8 cellular contexts compared by ENCODE assay signal in the genomic region with DNA sequence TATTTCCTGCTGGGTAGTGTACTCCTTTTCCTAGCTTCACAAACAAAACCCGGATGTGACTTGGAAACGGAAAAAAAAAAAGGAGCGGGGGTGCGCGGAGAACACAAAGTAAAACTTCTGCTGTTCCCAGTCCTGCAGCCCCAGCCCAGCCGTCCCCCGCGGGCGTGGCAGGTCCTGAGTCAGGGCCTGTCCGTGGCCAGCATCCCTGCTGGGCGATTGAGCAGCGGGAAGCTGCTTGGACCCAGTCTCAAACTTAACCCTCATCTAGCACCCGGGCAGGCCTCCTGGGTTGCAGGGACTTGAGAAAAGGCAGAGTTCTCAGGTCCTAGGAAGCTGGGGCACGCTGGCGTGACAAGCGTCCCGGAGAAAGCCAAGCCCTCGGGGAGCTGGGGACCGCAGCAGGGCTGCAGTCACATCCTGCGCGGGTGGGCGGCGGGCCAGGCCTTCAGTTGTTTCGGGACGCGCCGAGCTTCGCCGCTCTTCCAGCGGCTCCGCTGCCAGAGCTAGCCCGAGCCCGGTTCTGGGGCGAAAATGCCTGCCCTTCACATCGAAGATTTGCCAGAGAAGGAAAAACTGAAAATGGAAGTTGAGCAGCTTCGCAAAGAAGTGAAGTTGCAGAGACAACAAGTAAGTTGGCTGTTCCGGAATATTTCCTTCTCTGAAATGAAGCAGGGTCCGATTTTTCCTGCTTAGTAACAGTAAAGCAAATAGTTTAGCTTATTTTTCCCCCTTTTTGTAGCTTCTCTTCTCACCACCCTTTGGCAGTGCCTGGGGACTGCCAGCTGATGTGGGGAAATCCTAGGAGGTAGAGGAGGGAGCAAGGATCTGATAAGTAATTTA. TPM values are rescaled to one million over a fixed set of nuclear protein-coding genes. Genes with fewer than 3 reads are reported as not detected.
DNase-seq lines count a peak whose midpoint lies in the region; ATAC-seq and TF ChIP-seq lines count a peak whose summit lies in the region.

A gene (plus strand): TSS at position 129 of the 840 bp plus-strand sequence. CDS start 403 bp downstream, at position 532.

- intact Hi-C loops in colonic mucosa (cut with DNase I) = no loop called here

- peak; percentile 88 for ATAC-seq in GM19035 (IDR thresholded peaks at IDR 0.05; ENCODE audit: unreplicated experiment)
- ATAC-seq in HG03108 (IDR thresholded peaks at IDR 0.05; ENCODE audit: unreplicated experiment) = peak; percentile 95
- ATAC-seq in HG03280 (IDR thresholded peaks at IDR 0.05; ENCODE audit: unreplicated experiment) = no peak

- peak within 1 kb of the TSS; percentile 75 to 96 (median 88) for H3K4me2 ChIP-seq in BLaER1 treated with 17β-estradiol and CSF1 and Interleukin-3, amounts not matched to agents 10 nM and 100 nM

- H3K27me3 ChIP-seq in BLaER1 treated with 17β-estradiol and CSF1 and Interleukin-3, amounts not matched to agents 10 nM and 100 nM = peaks cover 0 to 10% (median 0%) of the 10 kb centered on the region in 11 experiments; a peak in 4 of 22 replicates
- no peaks in the 10 kb centered on the region for H3K27me3 ChIP-seq in colonic mucosa
- H3K27me3 ChIP-seq in kidney epithelial cell (ENCODE audit: control insufficient read depth, insufficient read depth, low read length) = no peaks in the 10 kb centered on the region

- no peaks in the 10 kb centered on the region for H4K20me1 ChIP-seq in BLaER1 treated with 17β-estradiol and CSF1 and Interleukin-3, amounts not matched to agents 10 nM and 100 nM

- H3K27ac ChIP-seq in BLaER1 treated with 17β-estradiol and CSF1 and Interleukin-3, amounts not matched to agents 10 nM and 100 nM = peak within 1 kb of the TSS; percentile 14 to 81 (median 67); a peak in 19 of 22 replicates
- H3K27ac ChIP-seq in SK-N-MC (peak within 1 kb of the TSS; percentile 87), colonic mucosa (peak within 1 kb of the TSS; percentile 71)

- H3K4me1 ChIP-seq in BLaER1 treated with 17β-estradiol and CSF1 and Interleukin-3, amounts not matched to agents 10 nM and 100 nM = peaks cover 4 to 18% (median 11%) of the 10 kb centered on the region in 10 experiments; a peak in 17 of 20 replicates
- no peaks in the 10 kb centered on the region for H3K4me1 ChIP-seq in colonic mucosa

- peak within 1 kb of the TSS; percentile 55 to 71 (median 60) for H3K4me3 ChIP-seq in BLaER1 treated with 17β-estradiol and CSF1 and Interleukin-3, amounts not matched to agents 10 nM and 100 nM
- peak within 1 kb of the TSS; percentile 80 for H3K4me3 ChIP-seq in SK-N-MC
- H3K4me3 ChIP-seq in colonic mucosa = peak within 1 kb of the TSS; percentile 44
- peak within 1 kb of the TSS; percentile 45 for H3K4me3 ChIP-seq in kidney epithelial cell (ENCODE audit: low read depth, low read length)

- TF ChIP-seq CTCF in colonic mucosa (IDR thresholded peaks at IDR 0.05) = no peak
- peak; percentile 10 for TF ChIP-seq CTCF in kidney epithelial cell (IDR thresholded peaks at IDR 0.05; ENCODE audit: insufficient read depth, low read length, poor library complexity, severe bottlenecking)

- H3K36me3 ChIP-seq in BLaER1 treated with 17β-estradiol and CSF1 and Interleukin-3, amounts not matched to agents 10 nM and 100 nM = peaks cover 0 to 9% (median 0%) of the 10 kb centered on the region in 11 experiments; a peak in 5 of 22 replicates
- peaks cover 7% of the 10 kb centered on the region; the same call in 1 of the 2 replicates for H3K36me3 ChIP-seq in SK-N-MC (ENCODE audit: insufficient read depth, low read length)
- H3K36me3 ChIP-seq in colonic mucosa = no peaks in the 10 kb centered on the region
- H3K36me3 ChIP-seq in kidney epithelial cell (ENCODE audit: control insufficient read depth, insufficient read depth, low read length) = no peaks in the 10 kb centered on the region

- H3K9ac ChIP-seq in BLaER1 treated with 17β-estradiol and CSF1 and Interleukin-3, amounts not matched to agents 10 nM and 100 nM = peak within 1 kb of the TSS; percentile 60 to 81 (median 72)
- peak within 1 kb of the TSS; percentile 86 for H3K9ac ChIP-seq in SK-N-MC (ENCODE audit: insufficient read length)
- H3K9ac ChIP-seq in colonic mucosa (ENCODE audit: low read depth in 2 of 2, low read length in 2 of 2) = peak within 1 kb of the TSS; percentile 21 to 76

- no peak for DNase-seq in SK-N-MC (ENCODE audit: low read depth, low spot score)
- DNase-seq in colonic mucosa = peak; percentile 35
- DNase-seq in kidney epithelial cell (ENCODE audit: low read depth) = no peak
- DNase-seq in smooth muscle cell of the brain vasculature (ENCODE audit: low read depth, low spot score) = peak; percentile 63

- no peaks in the 10 kb centered on the region for H3K9me3 ChIP-seq in BLaER1 treated with 17β-estradiol and CSF1 and Interleukin-3, amounts not matched to agents 10 nM and 100 nM (replicated peaks in 1 of 11)
- H3K9me3 ChIP-seq in SK-N-MC (ENCODE audit: low read depth, low read length) (no peaks in the 10 kb centered on the region), colonic mucosa (no peaks in the 10 kb centered on the region)

RNA-seq across cellular contexts. Expression of the gene that starts here (rescaled TPM):
- total RNA-seq in colonic mucosa (1 to 10 TPM; 2.1 to 4.1 TPM), kidney epithelial cell (12.6 and 14.8 TPM in 2 replicates)

Comparison
In these comparisons a context has a peak if more than half of its experiments do, and no peak if none do; other contexts are left out.
1. DNase-seq: peak in colonic mucosa (single experiment) and smooth muscle cell of the brain vasculature (single experiment); none in SK-N-MC (single experiment) and kidney epithelial cell (single experiment).
2. Peak in every context shown above with its lines, with median percentiles within 50 percentile points of each other: H3K27ac ChIP-seq, H3K4me3 ChIP-seq and H3K9ac ChIP-seq.